ENCODE assay signal across 17 cellular contexts in genomic region chr7:95749515-95749914, GRCh38. TPM values are rescaled to one million over a fixed set of nuclear protein-coding genes. Genes with fewer than 3 reads are reported as not detected.
"Had no signal": no experiment of that assay in that cellular context is flagged by ENCODE, and none has a peak within 500 bp of the region (broad histone marks: within the 10 kb centered on the region; RNA-seq: fewer than 3 reads in every experiment).

No MANE protein-coding gene starts in this region.

- H3K4me1 ChIP-seq: parathyroid adenoma, prostate gland, right atrium auricular region, sigmoid colon, spleen, vagina had no signal

- DNase-seq: cortex of kidney; effector CD4-positive, alpha-beta T cell; hypothalamus; kidney; mesenchymal stem cell; mucosa of descending colon; naive B cell; sigmoid colon; spleen; stimulated activated naive B cell treated with anti-CD40 and anti-IgM and Interleukin-4, amounts not matched to agents 10 μg/mL and 1 μg/mL and 100 μg/mL, for 72 hours; trophoblast cell had no signal

- H3K79me2 ChIP-seq: parathyroid adenoma had no signal

- H3K4me3 ChIP-seq: mucosa of descending colon, prostate gland, right atrium auricular region, sigmoid colon, spleen, vagina had no signal

- FAIRE-seq: frontal cortex had no signal

- H3K27ac ChIP-seq: parathyroid adenoma, prostate gland, right atrium auricular region, sigmoid colon, spleen, vagina had no signal

- ATAC-seq: mucosa of descending colon; natural killer cell treated with Interleukin-12 subunit alpha and Interleukin-12 subunit beta and Interleukin-15 and Interleukin-18, amount 100 ng/mL, for 72 hours; stimulated activated naive B cell treated with anti-CD40 and anti-IgM and Interleukin-4, amounts not matched to agents 10 μg/mL and 1 μg/mL and 100 μg/mL, for 72 hours had no signal

- H2AFZ ChIP-seq: parathyroid adenoma had no signal

- H3K9ac ChIP-seq: parathyroid adenoma had no signal

- H3K27me3 ChIP-seq: right atrium auricular region, sigmoid colon, spleen, vagina had no signal

- H3K9me3 ChIP-seq: mucosa of descending colon, prostate gland, sigmoid colon, spleen, vagina had no signal

- H3K36me3 ChIP-seq: prostate gland, right atrium auricular region, sigmoid colon, spleen, vagina had no signal

RNA-seq across cellular contexts. Expression of gene DYNC1I1, which starts 22.8 kb away (rescaled TPM):
- total RNA-seq: natural killer cell treated with Interleukin-12 subunit alpha and Interleukin-12 subunit beta and Interleukin-15 and Interleukin-18, amount 100 ng/mL, for 72 hours had no signal
